8 cellular contexts compared by ENCODE assay signal in the genomic region with DNA sequence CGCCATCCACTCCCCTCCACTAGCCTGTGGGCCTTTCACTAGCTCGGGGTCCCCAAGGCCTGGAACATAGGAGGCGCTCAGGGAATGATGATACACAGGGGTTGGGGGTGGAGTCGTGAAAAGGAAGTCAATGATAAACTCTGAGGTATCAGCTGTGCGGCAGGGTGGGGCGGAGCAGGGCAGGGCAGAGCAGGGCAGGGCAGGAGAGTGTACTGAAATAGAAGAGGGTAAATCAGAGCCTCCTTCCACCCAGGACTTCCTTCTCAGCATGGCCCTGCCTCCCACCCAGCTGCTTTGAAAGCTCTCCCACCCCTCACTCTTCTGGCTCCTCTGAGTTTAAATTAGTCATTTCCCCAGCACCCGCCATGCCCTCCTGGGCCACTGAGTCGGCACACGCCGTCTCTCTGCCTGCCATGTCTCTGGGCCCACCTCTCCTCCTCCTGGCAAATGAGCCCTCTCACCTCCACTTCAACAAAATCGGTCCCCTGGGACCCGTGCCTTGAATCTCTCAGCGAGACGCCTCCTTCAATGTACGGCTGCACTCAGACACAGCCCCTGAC. TPM values are rescaled to one million over a fixed set of nuclear protein-coding genes. Genes with fewer than 3 reads are reported as not detected.
DNase-seq lines count a peak whose midpoint lies in the region; ATAC-seq, FAIRE-seq and TF ChIP-seq lines count a peak whose summit lies in the region.

No MANE protein-coding gene starts in this region.

- CTCF ChIA-PET in A549 (lab: Yijun Ruan, JAX) = interaction anchor here (0.7 to 1.1 kb wide), 2 partner anchors 55 to 185 kb away, joined by 3 to 4 read pairs; no protein-coding TSS in a partner anchor
- CTCF ChIA-PET in HepG2 (lab: Yijun Ruan, JAX; ENCODE audit: low intra/inter-chr PET ratio, low total read pairs) = no interaction called here

- H3K4me2 ChIP-seq in A549 (peak overlapping the region; percentile 70), HepG2 (ENCODE audit: low read depth, low read length) (no peak overlapping the region)

- H3K4me1 Mint-ChIP-seq in stimulated activated naive B cell treated with anti-CD40 and anti-IgM and Interleukin-4, amounts not matched to agents 10 μg/mL and 1 μg/mL and 100 μg/mL, for 72 hours = peaks cover 65 to 89% of the 10 kb centered on the region in 2 donors

- TF ChIP-seq EP300 in A549 (IDR thresholded peaks at IDR 0.05) (no peak), HepG2 (IDR thresholded peaks at IDR 0.05; ENCODE audit: low read depth in 2 of 2, low read length in 2 of 2) (no peak), HepG2 (CRISPR knock-in tag; IDR thresholded peaks at IDR 0.05; ENCODE audit: borderline replicate concordance) (no peak)

- POLR2A ChIA-PET in A549 (lab: Yijun Ruan, JAX) = no interaction called here
- POLR2A ChIA-PET in HepG2 (lab: Yijun Ruan, JAX) = interaction anchor here (0.9 to 1.3 kb wide), 2 partner anchors 14 to 81 kb away, joined by 3 to 4 read pairs; no protein-coding TSS in a partner anchor

- 38% methylated on average over 14 of the region's 15 CpGs for WGBS in A549 (ENCODE audit: missing lambda C conversion rate)
- 61% methylated on average over 15 of the region's 15 CpGs for WGBS in HepG2 (ENCODE audit: low lambda C conversion rate)

- ATAC-seq in A549 (peak; percentile 93), GM21515 (IDR thresholded peaks at IDR 0.05; ENCODE audit: unreplicated experiment) (peak; percentile 56), HepG2 (peak; percentile 90)
- peak; percentile 59 to 63 for ATAC-seq in stimulated activated naive B cell treated with anti-CD40 and anti-IgM and Interleukin-4, amounts not matched to agents 10 μg/mL and 1 μg/mL and 100 μg/mL, for 72 hours (replicated peaks)

- no TSS peak for BruUV-seq in HepG2 (replicated peaks; lab: Mats Ljungman, UMichigan)

- no peak for TF ChIP-seq CTCF in A549 (IDR thresholded peaks at IDR 0.05)
- peak; percentile 45 for TF ChIP-seq CTCF in HepG2 (CRISPR knock-in tag; IDR thresholded peaks at IDR 0.05)

- H3K27me3 Mint-ChIP-seq in stimulated activated naive B cell treated with anti-CD40 and anti-IgM and Interleukin-4, amounts not matched to agents 10 μg/mL and 1 μg/mL and 100 μg/mL, for 72 hours = no peaks in the 10 kb centered on the region

- H3K9me3 ChIP-seq in A549 (no peaks in the 10 kb centered on the region), HepG2 (ENCODE audit: low read length) (no peaks in the 10 kb centered on the region)

- H3K4me3 ChIP-seq in A549 (no peak overlapping the region), HepG2 (replicated peaks in 1 of 3; ENCODE audit: insufficient read depth in 1 of 3, low read depth in 2 of 3, low read length in 3 of 3) (no peak overlapping the region; a peak in 1 of 6 replicates)

- intact Hi-C loops in HepG2 (cut with micrococcal nuclease; ENCODE audit: unreplicated experiment) = no loop called here

- peaks cover 1 to 3% of the 10 kb centered on the region in 2 donors for H3K9me3 Mint-ChIP-seq in stimulated activated naive B cell treated with anti-CD40 and anti-IgM and Interleukin-4, amounts not matched to agents 10 μg/mL and 1 μg/mL and 100 μg/mL, for 72 hours

- H3K27ac ChIP-seq in A549 = peak overlapping the region; percentile 42 to 77
- H3K27ac ChIP-seq in HepG2 (ENCODE audit: extremely low read length, insufficient read depth, low read length) = no peak overlapping the region

- H3K27me3 ChIP-seq in HepG2 (ENCODE audit: control insufficient read depth in 1 of 2, insufficient read depth in 2 of 2, low read length in 2 of 2) = no peaks in the 10 kb centered on the region

- no peak for FAIRE-seq in A549 (lab: Jason Lieb, UNC)
- FAIRE-seq in HepG2 (lab: Jason Lieb, UNC) = peak; percentile 50

- H3K4me1 ChIP-seq in A549 (peaks cover 33% of the 10 kb centered on the region), HepG2 (ENCODE audit: insufficient read depth, low read length) (peaks cover 54% of the 10 kb centered on the region)

- no peak for TF ChIP-seq RAD21 in A549 (conservative IDR thresholded peaks at IDR 0.05 in 1 of 2, IDR thresholded peaks at IDR 0.05 in 1 of 2)
- TF ChIP-seq RAD21 in HepG2 (CRISPR knock-in tag; IDR thresholded peaks at IDR 0.05) = no peak

- peaks cover 8 to 19% of the 10 kb centered on the region in 2 experiments for H3K36me3 ChIP-seq in HepG2 (replicated peaks in 1 of 2; ENCODE audit: control insufficient read depth in 1 of 2, insufficient read depth in 2 of 2, low read length in 2 of 2)

- in situ Hi-C loops in HepG2 (cut with HindIII; ENCODE audit: extremely low pct_ligation_motif_present, low pct_unique_long_range_greater_than_20kb) = no loop called here

- peaks cover 88% of the 10 kb centered on the region for H3K79me2 ChIP-seq in HepG2 (ENCODE audit: insufficient read depth, low read length)

- TF ChIP-seq POLR2A in A549 (IDR thresholded peaks at IDR 0.05; ENCODE audit: low read length) = no peak
- no peak for TF ChIP-seq POLR2A in HepG2 (IDR thresholded peaks at IDR 0.05; ENCODE audit: insufficient read depth in 1 of 2, low read depth in 2 of 2, low read length in 2 of 2)

- H3K4me3 Mint-ChIP-seq in stimulated activated naive B cell treated with anti-CD40 and anti-IgM and Interleukin-4, amounts not matched to agents 10 μg/mL and 1 μg/mL and 100 μg/mL, for 72 hours = peak overlapping the region; percentile 66 to 69

- no peak overlapping the region for H3K9ac ChIP-seq in HepG2 (ENCODE audit: insufficient read depth, low read depth, low read length)

- H4K20me1 ChIP-seq in HepG2 (ENCODE audit: insufficient read depth, low read length) = peaks cover 63% of the 10 kb centered on the region

- peak; percentile 37 to 58 for DNase-seq in A549 (ENCODE audit: low read depth in 1 of 2, low spot score in 1 of 2)
- peak; percentile 77 for DNase-seq in NOMO-1 treated with DMSO at 0.1 percent for 48 hours (lab: John Stamatoyannopoulos, UW; ENCODE audit: unreplicated experiment)
- peak; percentile 49 for DNase-seq in activated gamma-delta T cell treated with anti-CD3 and anti-CD28 coated beads, Interleukin-2, amount 50 U/mL, for 16 hours (ENCODE audit: low read depth)
- peak; percentile 60 for DNase-seq in HepG2 (ENCODE audit: low spot score)
- DNase-seq in stimulated activated naive B cell treated with anti-CD40 and anti-IgM and Interleukin-4, amounts not matched to agents 10 μg/mL and 1 μg/mL and 100 μg/mL, for 72 hours = peak; percentile 20
- no peak for DNase-seq in NCI-H2196 treated with DMSO at 0.1 percent for 48 hours (lab: John Stamatoyannopoulos, UW; ENCODE audit: unreplicated experiment)
- DNase-seq in NCI-H146 (lab: John Stamatoyannopoulos, UW) = no peak

- H2AFZ ChIP-seq in HepG2 (ENCODE audit: low read length) = no peak overlapping the region

- H3K27ac Mint-ChIP-seq in stimulated activated naive B cell treated with anti-CD40 and anti-IgM and Interleukin-4, amounts not matched to agents 10 μg/mL and 1 μg/mL and 100 μg/mL, for 72 hours = peak overlapping the region; percentile 91

- peaks cover 18 to 43% of the 10 kb centered on the region in 2 donors for H3K36me3 Mint-ChIP-seq in stimulated activated naive B cell treated with anti-CD40 and anti-IgM and Interleukin-4, amounts not matched to agents 10 μg/mL and 1 μg/mL and 100 μg/mL, for 72 hours

TF ChIP-seq in A549, 52 proteins besides CTCF, POLR2A, EP300 and RAD21 (continues in another document):
- TF ChIP-seq TFCP2L1 (CRISPR knock-in tag; IDR thresholded peaks at IDR 0.05) = no peak

TF ChIP-seq in HepG2, 621 proteins besides CTCF, POLR2A, EP300 and RAD21 (continues in another document):
- 0 out of 2 replicates have a peak, but pooled peaks have one; percentile 19 for TF ChIP-seq SALL1 (CRISPR knock-in tag; IDR thresholded peaks at IDR 0.05)
- peak; percentile 64; the same call in 1 of the 2 replicates for TF ChIP-seq SAP130 (CRISPR knock-in tag; IDR thresholded peaks at IDR 0.05; ENCODE audit: low read depth)
- TF ChIP-seq MAZ (IDR thresholded peaks at IDR 0.05; ENCODE audit: borderline replicate concordance, low read depth, low read length) = 0 out of 2 replicates have a peak, but pooled peaks have one; percentile 11
- TF ChIP-seq MAZ (CRISPR knock-in tag; IDR thresholded peaks at IDR 0.05; ENCODE audit: low read depth) = no peak
- TF ChIP-seq STAG1 (CRISPR knock-in tag; IDR thresholded peaks at IDR 0.05) = peak; percentile 24; the same call in 1 of the 2 replicates

RNA-seq across cellular contexts. Expression of a gene that starts 16.9 kb away (rescaled TPM):
- polyA plus RNA-seq in A549 (2011; rRNA removed) (129 and 133 TPM in 2 replicates), A549 (2017; fragmentation: RNase III; extraction: RNeasy Plus Mini Kit Qiagen cat#74134 plus additional on column Dnase treatment) (281 to 306 TPM (median 296 TPM) in 3 replicates), HepG2 (2011; rRNA removed) (68.8 and 76.9 TPM in 2 replicates)
- 133 and 152 TPM in 2 replicates for polyA plus RNA-seq in A549 (2012; cell fraction: cytosol; rRNA removed)
- 68.8 and 88.9 TPM in 2 replicates for polyA plus RNA-seq in A549 (2012; cell fraction: nucleus; rRNA removed)
- 76.6 and 87.0 TPM in 2 replicates for polyA minus RNA-seq in A549 (2011; rRNA and poly(A)+ RNA removed)
- total RNA-seq in HepG2 (2016; rRNA removed; fragmentation: Illumina TruSeq; extraction: Trizol) = 58.9 and 84.1 TPM in 2 replicates
- total RNA-seq in HepG2 (2016; cell fraction: cytosol; rRNA removed; fragmentation: Illumina TruSeq; extraction: Trizol; ENCODE audit: low read depth) = 24.5 and 25.6 TPM in 2 replicates
- total RNA-seq in HepG2 (2016; cell fraction: insoluble cytoplasmic fraction; rRNA removed; fragmentation: Illumina TruSeq; extraction: Trizol) = 61.9 and 68.4 TPM in 2 replicates
- total RNA-seq in HepG2 (2016; cell fraction: membrane; rRNA removed; fragmentation: Illumina TruSeq; extraction: Trizol) = 41.5 and 44.2 TPM in 2 replicates
- total RNA-seq in HepG2 (2016; cell fraction: nucleus; rRNA removed; fragmentation: Illumina TruSeq; extraction: Trizol) = 33.6 and 37.1 TPM in 2 replicates
- polyA plus RNA-seq in HepG2 (2011; cell fraction: cytosol; rRNA removed) = 107 and 113 TPM in 2 replicates
- polyA plus RNA-seq in HepG2 (2011; cell fraction: nucleus; rRNA removed) = 34.6 and 35.9 TPM in 2 replicates
- 142 and 153 TPM in 2 replicates for polyA plus RNA-seq in HepG2 (2012)
- polyA plus RNA-seq in HepG2 (2016; cell fraction: cytosol; fragmentation: Illumina TruSeq; extraction: Trizol; ENCODE audit: low read depth) = 87.3 and 97.7 TPM in 2 replicates
- 211 and 248 TPM in 2 replicates for polyA plus RNA-seq in HepG2 (2016; cell fraction: insoluble cytoplasmic fraction; fragmentation: Illumina TruSeq; extraction: Trizol; ENCODE audit: low read depth)
- polyA plus RNA-seq in HepG2 (2016; cell fraction: membrane; fragmentation: Illumina TruSeq; extraction: Trizol; ENCODE audit: low read depth) = 103 and 116 TPM in 2 replicates
- polyA plus RNA-seq in HepG2 (2016; cell fraction: nucleus; fragmentation: Illumina TruSeq; extraction: Trizol; ENCODE audit: insufficient read depth, low read depth) = 131 and 139 TPM in 2 replicates
- 37.1 and 54.9 TPM in 2 replicates for polyA minus RNA-seq in HepG2 (2011; rRNA and poly(A)+ RNA removed; ENCODE audit: low replicate concordance)
- 49.6 and 56.8 TPM in 2 replicates for polyA minus RNA-seq in HepG2 (2011; cell fraction: cytosol; rRNA and poly(A)+ RNA removed)
- polyA minus RNA-seq in HepG2 (2011; cell fraction: nucleus; rRNA and poly(A)+ RNA removed) = 19.3 and 21.5 TPM in 2 replicates

Comparison
In these comparisons a context has a peak if more than half of its experiments do, and no peak if none do; other contexts are left out.
1. DNase-seq: peak in A549 (2 of 2), NOMO-1 treated with DMSO at 0.1 percent for 48 hours (single experiment), activated gamma-delta T cell treated with anti-CD3 and anti-CD28 coated beads, Interleukin-2, amount 50 U/mL, for 16 hours (single experiment), HepG2 (single experiment) and stimulated activated naive B cell treated with anti-CD40 and anti-IgM and Interleukin-4, amounts not matched to agents 10 μg/mL and 1 μg/mL and 100 μg/mL, for 72 hours (single experiment); none in NCI-H2196 treated with DMSO at 0.1 percent for 48 hours (single experiment) and NCI-H146 (single experiment).
2. Peak in every context shown above with its lines, with median percentiles within 50 percentile points of each other: ATAC-seq.